8 cellular contexts compared by ENCODE assay signal in genomic region chr2:3303583-3304406, GRCh38.
DNase-seq lines count a peak whose midpoint lies in the region; ATAC-seq and TF ChIP-seq lines count a peak whose summit lies in the region.

No MANE protein-coding gene starts in this region.

- intact Hi-C loops in activated CD8-positive, alpha-beta T cell treated with anti-CD3 and anti-CD28 coated beads for 36 hours (cut with micrococcal nuclease), result no loop called here

- POLR2A ChIA-PET in activated CD8-positive, alpha-beta T cell treated with anti-CD3 and anti-CD28 coated beads for 36 hours (lab: Charles Lee), result interaction anchor here (0.8 kb wide), 1 partner anchor 17 kb away, joined by 3 read pairs; no protein-coding TSS in a partner anchor

- CTCF ChIA-PET in activated CD8-positive, alpha-beta T cell treated with anti-CD3 and anti-CD28 coated beads for 36 hours (lab: Charles Lee), result interaction anchor here (0.7 to 1.7 kb wide), 3 partner anchors 10 to 106 kb away, joined by 3 to 6 read pairs (median 4); no protein-coding TSS in a partner anchor

- H3K36me3 Mint-ChIP-seq in activated CD8-positive, alpha-beta T cell treated with anti-CD3 and anti-CD28 coated beads for 36 hours (ENCODE audit: low read depth), result peaks cover 8% of the 10 kb centered on the region

- H3K27ac Mint-ChIP-seq in activated CD8-positive, alpha-beta T cell treated with anti-CD3 and anti-CD28 coated beads for 36 hours, result no peak overlapping the region

- H3K27me3 Mint-ChIP-seq in activated CD8-positive, alpha-beta T cell treated with anti-CD3 and anti-CD28 coated beads for 36 hours, result no peaks in the 10 kb centered on the region

- DNase-seq in C1 segment of cervical spinal cord (lab: John Stamatoyannopoulos, UW), result peak; percentile 16 to 88 (median 75)
- peak; percentile 53 for DNase-seq in NCI-H524 treated with DMSO at 0.1 percent for 48 hours (lab: John Stamatoyannopoulos, UW)
- peak; percentile 84 for DNase-seq in activated CD8-positive, alpha-beta T cell treated with anti-CD3 and anti-CD28 coated beads for 36 hours
- peak; percentile 59 for DNase-seq in effector CD4-positive, alpha-beta T cell
- DNase-seq in lung microvascular endothelial cell (ENCODE audit: low read depth in 2 of 2), result peak; percentile 87 to 89
- peak; percentile 55 for DNase-seq in stimulated activated CD8-positive, alpha-beta memory T cell treated with anti-CD3 and anti-CD28 coated beads, Interleukin-12 subunit alpha, Interleukin-12 subunit beta, amount 100 ng/mL, for 1 hour (ENCODE audit: low read depth)

- peak; percentile 99 for ATAC-seq in GM19395 (IDR thresholded peaks at IDR 0.05; ENCODE audit: unreplicated experiment)
- ATAC-seq in HG03469 (IDR thresholded peaks at IDR 0.05; ENCODE audit: unreplicated experiment), result peak; percentile 96
- ATAC-seq in activated CD8-positive, alpha-beta T cell treated with anti-CD3 and anti-CD28 coated beads for 36 hours, result peak; percentile 97

- H3K4me1 Mint-ChIP-seq in activated CD8-positive, alpha-beta T cell treated with anti-CD3 and anti-CD28 coated beads for 36 hours (ENCODE audit: low read depth), result peaks cover 9% of the 10 kb centered on the region

- no peak overlapping the region for H3K4me3 Mint-ChIP-seq in activated CD8-positive, alpha-beta T cell treated with anti-CD3 and anti-CD28 coated beads for 36 hours

- TF ChIP-seq CTCF in activated CD8-positive, alpha-beta T cell treated with anti-CD3 and anti-CD28 coated beads for 36 hours (IDR thresholded peaks at IDR 0.05), result peak; percentile 98

- no peaks in the 10 kb centered on the region for H3K9me3 Mint-ChIP-seq in activated CD8-positive, alpha-beta T cell treated with anti-CD3 and anti-CD28 coated beads for 36 hours

Comparison
In these comparisons a context has a peak if more than half of its experiments do, and no peak if none do; other contexts are left out.
1. Peak in every context shown above with its lines: DNase-seq and ATAC-seq.